Comparison of ENCODE assay signal across 8 cellular contexts in the genomic region with DNA sequence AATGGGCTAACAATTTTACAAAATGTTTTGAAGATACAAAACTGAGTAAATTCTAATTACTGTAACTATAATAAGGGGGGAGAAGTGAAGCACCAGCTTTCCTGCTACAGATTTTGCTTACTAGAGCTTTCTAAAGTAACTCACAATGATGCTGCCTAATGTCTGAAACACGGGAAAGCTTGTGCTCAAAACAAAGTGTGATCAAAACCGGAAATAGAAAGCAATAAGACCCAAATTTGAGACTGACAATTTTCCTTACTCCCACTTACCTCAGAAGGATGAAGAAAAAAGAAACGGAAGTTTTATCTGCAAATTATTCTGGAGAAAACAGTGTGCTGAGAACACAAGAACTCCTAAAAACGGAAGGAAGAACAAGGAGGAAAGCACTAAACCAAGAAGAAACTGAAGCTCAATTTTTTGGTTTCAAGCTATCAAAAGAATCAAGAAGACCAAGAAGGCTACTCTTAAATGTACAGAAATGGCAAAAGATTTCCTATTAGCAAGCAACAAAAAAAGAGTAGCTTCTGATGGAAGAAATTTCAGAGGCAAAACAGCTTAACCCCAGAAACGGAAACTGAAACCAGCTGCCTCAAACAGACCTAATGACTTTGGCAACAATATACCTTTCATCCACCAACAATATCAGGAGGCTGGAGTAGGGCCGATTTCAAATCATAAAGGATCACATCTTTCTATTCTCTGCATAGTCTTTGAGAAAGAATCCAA. TPM values are rescaled to one million over a fixed set of nuclear protein-coding genes. Genes with fewer than 3 reads are reported as not detected.
DNase-seq lines count a peak whose midpoint lies in the region; ATAC-seq and TF ChIP-seq lines count a peak whose summit lies in the region.

No MANE protein-coding gene starts in this region.

- H3K4me3 ChIP-seq in HCT116 (replicated peaks in 1 of 2; ENCODE audit: low read depth in 1 of 2, low read length in 2 of 2) = no peak overlapping the region

- H2AFZ ChIP-seq in HCT116 (ENCODE audit: low read depth, low read length, poor library complexity, severe bottlenecking) = no peak overlapping the region

- peaks cover 50 to 70% of the 10 kb centered on the region in 2 experiments for H3K4me1 ChIP-seq in HCT116 (ENCODE audit: control insufficient read depth in 1 of 2, insufficient read depth in 2 of 2, low read length in 2 of 2)

- DNase-seq in NCI-H1436 (lab: John Stamatoyannopoulos, UW) (peak; percentile 35), NCI-H1436 treated with DMSO at 0.1 percent for 48 hours (lab: John Stamatoyannopoulos, UW) (no peak), HCT116 (ENCODE audit: low read depth, low spot score) (no peak), SK-MEL-5 (ENCODE audit: low read depth, low spot score) (peak; percentile 59), osteocyte (ENCODE audit: extremely low spot score, unreplicated experiment) (no peak), NCI-H524 (lab: John Stamatoyannopoulos, UW) (no peak), anterior cingulate cortex (lab: John Stamatoyannopoulos, UW) (no peak)

- H3K4me2 ChIP-seq in HCT116 (ENCODE audit: low read length) = peak overlapping the region; percentile 15; the same call in 1 of the 2 replicates

- in situ Hi-C loops in SK-MEL-5 (cut with HindIII; ENCODE audit: low pct_unique_long_range_greater_than_20kb, low sequenced_read_pairs) = no loop called here

- no peak overlapping the region for H3K9ac ChIP-seq in HCT116 (ENCODE audit: low read length)

- ATAC-seq in HCT116 = no peak
- ATAC-seq in esophagus mucosa = peak; percentile 51

- H3K27me3 Mint-ChIP-seq in osteocyte (ENCODE audit: unreplicated experiment) = no peaks in the 10 kb centered on the region

- no peak for TF ChIP-seq RAD21 in HCT116 (IDR thresholded peaks at IDR 0.05; ENCODE audit: low read depth)

- peaks cover 3% of the 10 kb centered on the region; the same call in 1 of the 2 replicates for H4K20me1 ChIP-seq in HCT116 (ENCODE audit: insufficient read depth)

- no peaks in the 10 kb centered on the region for H3K36me3 Mint-ChIP-seq in osteocyte (ENCODE audit: unreplicated experiment)

- H3K27ac Mint-ChIP-seq in osteocyte (ENCODE audit: unreplicated experiment) = peak overlapping the region; percentile 70

- H3K9me3 Mint-ChIP-seq in osteocyte (ENCODE audit: unreplicated experiment) = no peaks in the 10 kb centered on the region

- intact Hi-C loops in HCT116 (cut with micrococcal nuclease) = no loop called here

- BruUV-seq in HCT116 (replicated peaks; lab: Mats Ljungman, UMichigan) = no TSS peak

- RAD21 ChIA-PET in HCT116 (lab: Charles Lee; ENCODE audit: low non-redundant PET in 1 of 2, low total read pairs in 2 of 2, uncharacterized antibody in 2 of 2, unreplicated experiment in 2 of 2) = no interaction called here

- TF ChIP-seq CTCF in HCT116 (IDR thresholded peaks at IDR 0.05 in 2 of 3, conservative IDR thresholded peaks at IDR 0.05 in 1 of 3; ENCODE audit: borderline replicate concordance in 1 of 3, insufficient read depth in 1 of 3, low read depth in 2 of 3, low read length in 2 of 3) (no peak), osteocyte (IDR thresholded peaks at IDR 0.05) (no peak)

- H3K9me3 ChIP-seq in HCT116 (ENCODE audit: control insufficient read depth in 1 of 2, insufficient read depth in 1 of 2, low read depth in 1 of 2, low read length in 2 of 2) = no peaks in the 10 kb centered on the region

- H3K27me3 ChIP-seq in HCT116 (ENCODE audit: insufficient read depth, low read length) = no peaks in the 10 kb centered on the region

- H3K4me1 Mint-ChIP-seq in osteocyte (ENCODE audit: unreplicated experiment) = peaks cover 35% of the 10 kb centered on the region

- no peak for TF ChIP-seq POLR2A in HCT116 (IDR thresholded peaks at IDR 0.05; ENCODE audit: borderline replicate concordance, extremely low read depth, insufficient read depth, insufficient read length)

- H3K27ac ChIP-seq in HCT116 (ENCODE audit: low read depth, low read length) = no peak overlapping the region

- peaks cover under 1% of the 10 kb centered on the region; the same call in 1 of the 2 replicates for H3K9me2 ChIP-seq in HCT116 (ENCODE audit: insufficient read depth)

- H3K36me3 ChIP-seq in HCT116 (ENCODE audit: control insufficient read depth in 1 of 2, insufficient read depth in 2 of 2, low read length in 2 of 2) = no peaks in the 10 kb centered on the region

- POLR2A ChIA-PET in HCT116 (lab: Charles Lee) = no interaction called here

- CTCF ChIA-PET in HCT116 (lab: Charles Lee) = interaction anchor here (0.6 to 1.3 kb wide), 2 partner anchors 31 to 59 kb away, joined by 3 to 4 read pairs; no protein-coding TSS in a partner anchor

- peak overlapping the region; percentile 22 for H3K4me3 Mint-ChIP-seq in osteocyte (ENCODE audit: unreplicated experiment)

- peaks cover 69% of the 10 kb centered on the region for H3K79me2 ChIP-seq in HCT116 (ENCODE audit: insufficient read depth, low read length)

TF ChIP-seq in HCT116, 20 proteins besides CTCF, POLR2A, EP300 and RAD21 (continues in another document):
- no peak for TF ChIP-seq POLR2AphosphoS5 (IDR thresholded peaks at IDR 0.05; ENCODE audit: low read depth, low read length)
- TF ChIP-seq, protein P1, sequence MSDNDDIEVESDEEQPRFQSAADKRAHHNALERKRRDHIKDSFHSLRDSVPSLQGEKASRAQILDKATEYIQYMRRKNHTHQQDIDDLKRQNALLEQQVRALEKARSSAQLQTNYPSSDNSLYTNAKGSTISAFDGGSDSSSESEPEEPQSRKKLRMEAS (IDR thresholded peaks at IDR 0.05) = no peak
- TF ChIP-seq ZFX (IDR thresholded peaks at IDR 0.05) = no peak
- TF ChIP-seq ELF1 (IDR thresholded peaks at IDR 0.05; ENCODE audit: borderline replicate concordance, low read depth) = no peak
- TF ChIP-seq, protein P2, sequence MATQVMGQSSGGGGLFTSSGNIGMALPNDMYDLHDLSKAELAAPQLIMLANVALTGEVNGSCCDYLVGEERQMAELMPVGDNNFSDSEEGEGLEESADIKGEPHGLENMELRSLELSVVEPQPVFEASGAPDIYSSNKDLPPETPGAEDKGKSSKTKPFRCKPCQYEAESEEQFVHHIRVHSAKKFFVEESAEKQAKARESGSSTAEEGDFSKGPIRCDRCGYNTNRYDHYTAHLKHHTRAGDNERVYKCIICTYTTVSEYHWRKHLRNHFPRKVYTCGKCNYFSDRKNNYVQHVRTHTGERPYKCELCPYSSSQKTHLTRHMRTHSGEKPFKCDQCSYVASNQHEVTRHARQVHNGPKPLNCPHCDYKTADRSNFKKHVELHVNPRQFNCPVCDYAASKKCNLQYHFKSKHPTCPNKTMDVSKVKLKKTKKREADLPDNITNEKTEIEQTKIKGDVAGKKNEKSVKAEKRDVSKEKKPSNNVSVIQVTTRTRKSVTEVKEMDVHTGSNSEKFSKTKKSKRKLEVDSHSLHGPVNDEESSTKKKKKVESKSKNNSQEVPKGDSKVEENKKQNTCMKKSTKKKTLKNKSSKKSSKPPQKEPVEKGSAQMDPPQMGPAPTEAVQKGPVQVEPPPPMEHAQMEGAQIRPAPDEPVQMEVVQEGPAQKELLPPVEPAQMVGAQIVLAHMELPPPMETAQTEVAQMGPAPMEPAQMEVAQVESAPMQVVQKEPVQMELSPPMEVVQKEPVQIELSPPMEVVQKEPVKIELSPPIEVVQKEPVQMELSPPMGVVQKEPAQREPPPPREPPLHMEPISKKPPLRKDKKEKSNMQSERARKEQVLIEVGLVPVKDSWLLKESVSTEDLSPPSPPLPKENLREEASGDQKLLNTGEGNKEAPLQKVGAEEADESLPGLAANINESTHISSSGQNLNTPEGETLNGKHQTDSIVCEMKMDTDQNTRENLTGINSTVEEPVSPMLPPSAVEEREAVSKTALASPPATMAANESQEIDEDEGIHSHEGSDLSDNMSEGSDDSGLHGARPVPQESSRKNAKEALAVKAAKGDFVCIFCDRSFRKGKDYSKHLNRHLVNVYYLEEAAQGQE (IDR thresholded peaks at IDR 0.05; ENCODE audit: low read depth) = no peak
- no peak for TF ChIP-seq SIN3A (IDR thresholded peaks at IDR 0.05; ENCODE audit: low read depth)
- no peak for TF ChIP-seq EGR1 (IDR thresholded peaks at IDR 0.05; ENCODE audit: low read depth)
- no peak for TF ChIP-seq JUND (IDR thresholded peaks at IDR 0.05)
- TF ChIP-seq CBX3 (IDR thresholded peaks at IDR 0.05; ENCODE audit: low read depth) = no peak
- TF ChIP-seq EZH2phosphoT487 (IDR thresholded peaks at IDR 0.05; ENCODE audit: borderline replicate concordance) = no peak
- no peak for TF ChIP-seq YY1 (IDR thresholded peaks at IDR 0.05; ENCODE audit: extremely low read depth, insufficient replicate concordance, low read depth, low read length)
- TF ChIP-seq FOSL1 (IDR thresholded peaks at IDR 0.05; ENCODE audit: low read depth) = no peak

RNA-seq across cellular contexts. Expression of a gene that starts 33.4 kb away (rescaled TPM):
- total RNA-seq in HCT116 (2021; ENCODE audit: unreplicated experiment) = 22.7 TPM
- polyA plus RNA-seq in HCT116 (2012) = 13.2 and 14.9 TPM in 2 replicates
- total RNA-seq in SK-MEL-5 (2014; rRNA removed; shearing (Covaris generic)) = 22.2 and 28.0 TPM in 2 replicates
- polyA plus RNA-seq in SK-MEL-5 (2015; cell fraction: cytosol; rRNA removed) = 32.3 and 34.4 TPM in 2 replicates
- polyA plus RNA-seq in SK-MEL-5 (2015; cell fraction: nucleus; rRNA removed) = 16.5 and 16.8 TPM in 2 replicates
- total RNA-seq in esophagus mucosa = 16.8 TPM
- total RNA-seq in osteocyte = 32.1 and 37.7 TPM in 2 replicates

RNA-seq across cellular contexts. Expression of a gene that starts 56.6 kb away (rescaled TPM):
- total RNA-seq in HCT116 (2021; ENCODE audit: unreplicated experiment) (1.9 TPM), esophagus mucosa (3.2 TPM), osteocyte (6.1 and 6.7 TPM in 2 replicates)
- polyA plus RNA-seq in HCT116 (2012) = 1.2 and 2.0 TPM in 2 replicates
- 6.2 and 7.8 TPM in 2 replicates for total RNA-seq in SK-MEL-5 (2014; rRNA removed; shearing (Covaris generic))
- 6.3 and 9.2 TPM in 2 replicates for polyA plus RNA-seq in SK-MEL-5 (2015; cell fraction: cytosol; rRNA removed)
- 3.3 and 10.9 TPM in 2 replicates for polyA plus RNA-seq in SK-MEL-5 (2015; cell fraction: nucleus; rRNA removed)

RNA-seq across cellular contexts. Expression of a gene that starts 56.9 kb away (rescaled TPM):
- total RNA-seq in HCT116 (2021; ENCODE audit: unreplicated experiment) (69.2 TPM), esophagus mucosa (37.3 TPM), osteocyte (87.2 and 88.6 TPM in 2 replicates)
- polyA plus RNA-seq in HCT116 (2012) = 40.3 and 56.0 TPM in 2 replicates
- total RNA-seq in SK-MEL-5 (2014; rRNA removed; shearing (Covaris generic)) = 101 and 112 TPM in 2 replicates
- polyA plus RNA-seq in SK-MEL-5 (2015; cell fraction: cytosol; rRNA removed) = 119 and 135 TPM in 2 replicates
- 91.3 and 104 TPM in 2 replicates for polyA plus RNA-seq in SK-MEL-5 (2015; cell fraction: nucleus; rRNA removed)

Comparison
In these comparisons a context has a peak if more than half of its experiments do, and no peak if none do; other contexts are left out.
1. DNase-seq: peak in NCI-H1436 (single experiment) and SK-MEL-5 (single experiment); none in NCI-H1436 treated with DMSO at 0.1 percent for 48 hours (single experiment), HCT116 (single experiment), osteocyte (single experiment), NCI-H524 (0 of 2) and anterior cingulate cortex (0 of 58).